In genomic region chr6:62262283-62262682, GRCh38 we compare ENCODE assay signal across 9 cellular contexts. TPM values are rescaled to one million over a fixed set of nuclear protein-coding genes. Genes with fewer than 3 reads are reported as not detected.
"Had no signal": no experiment of that assay in that cellular context is flagged by ENCODE, and none has a peak within 500 bp of the region (broad histone marks: within the 10 kb centered on the region; RNA-seq: fewer than 3 reads in every experiment).

No MANE protein-coding gene starts in this region.

- H3K9me3 Mint-ChIP-seq: GM23338, H9 had no signal

- FAIRE-seq: H1, H54 had no signal

- H3K4me2 ChIP-seq: GM23338 had no signal

- H2AFZ ChIP-seq: GM23338 had no signal

- H3K27me3 Mint-ChIP-seq: IgD-negative memory B cell had no signal

- H3K4me3 Mint-ChIP-seq: GM23338, H9, IgD-negative memory B cell had no signal

- H3K4me3 ChIP-seq: GM23338 had no signal

- ATAC-seq: GM23338 had no signal

- DNase-seq: H9, HCEC 1CT, KG1 had no signal

- H3K4me1 Mint-ChIP-seq: GM23338 had no signal

- H3K27ac Mint-ChIP-seq: GM23338, H9, IgD-negative memory B cell had no signal

- H3K27ac ChIP-seq: HL-60 had no signal

RNA-seq across cellular contexts. Expression of gene KHDRBS2, which starts 23.7 kb away (rescaled TPM):
- total RNA-seq: HT1080 had no signal
